ENCODE assay signal across 8 cellular contexts in genomic region chr5:134561871-134562296, GRCh38. TPM values are rescaled to one million over a fixed set of nuclear protein-coding genes. Genes with fewer than 3 reads are reported as not detected.
A peak's percentile ranks its signal among the peaks of the same experiment; 100 is the strongest.
DNase-seq lines count a peak whose midpoint lies in the region; ATAC-seq, FAIRE-seq and TF ChIP-seq lines count a peak whose summit lies in the region.

No MANE protein-coding gene starts in this region.

- peaks cover 19% of the 10 kb centered on the region for H3K4me1 Mint-ChIP-seq in HFFc6 (ENCODE audit: low read depth)

- no peak for FAIRE-seq in GM12892 (lab: Jason Lieb, UNC)

- no peak overlapping the region for H3K4me3 ChIP-seq in body of pancreas

- TF ChIP-seq POLR2A in body of pancreas (IDR thresholded peaks at IDR 0.05) (no peak), GM12892 (IDR thresholded peaks at IDR 0.05; ENCODE audit: low read depth, low read length) (no peak)

- peaks cover 33% of the 10 kb centered on the region for H3K36me3 Mint-ChIP-seq in HFFc6 (ENCODE audit: low read depth)

- H3K4me1 ChIP-seq in body of pancreas = no peaks in the 10 kb centered on the region

- peaks cover 2% of the 10 kb centered on the region for H3K27me3 Mint-ChIP-seq in HFFc6 (ENCODE audit: insufficient read depth)

- TF ChIP-seq CTCF in HFFc6 (IDR thresholded peaks at IDR 0.05) (peak; percentile 73), body of pancreas (IDR thresholded peaks at IDR 0.05) (peak in 1 of 7 experiments; percentile 6)

- no peak overlapping the region for H3K4me3 Mint-ChIP-seq in HFFc6

- peak; percentile 71 for DNase-seq in COLO829 (ENCODE audit: low spot score)
- peak; percentile 44 for DNase-seq in HFFc6
- peak in 2 of 4 donors; percentile 33 to 52 for DNase-seq in body of pancreas
- DNase-seq in lung microvascular endothelial cell (ENCODE audit: low read depth in 2 of 2) = peak; percentile 55 to 99
- no peak for DNase-seq in NCI-H146 treated with DMSO at 0.1 percent for 48 hours (lab: John Stamatoyannopoulos, UW; ENCODE audit: unreplicated experiment)
- no peak for DNase-seq in amygdala (lab: John Stamatoyannopoulos, UW)
- DNase-seq in caudate nucleus (lab: John Stamatoyannopoulos, UW) = no peak
- DNase-seq in GM12892 (ENCODE audit: insufficient read length) = no peak

- H3K27ac ChIP-seq in body of pancreas (no peak overlapping the region), caudate nucleus (ENCODE audit: low read depth, low read length) (no peak overlapping the region)

- H3K36me3 ChIP-seq in body of pancreas (replicated peaks in 1 of 2; ENCODE audit: insufficient read depth in 1 of 2, low read depth in 2 of 2) = peaks cover 42 to 60% of the 10 kb centered on the region in 2 donors

- H3K9me3 ChIP-seq in body of pancreas = no peaks in the 10 kb centered on the region

- H3K27ac Mint-ChIP-seq in HFFc6 = peak overlapping the region; percentile 74

- H3K27me3 ChIP-seq in body of pancreas = no peaks in the 10 kb centered on the region

- intact Hi-C loops in body of pancreas (cut with DNase I) = no loop called here

- no peaks in the 10 kb centered on the region for H3K9me3 Mint-ChIP-seq in HFFc6

- ATAC-seq in body of pancreas = peak; percentile 19

- 54 to 63% methylated on average over 2 to 9 of the region's 9 CpGs for WGBS in body of pancreas, 2 donors

RNA-seq across cellular contexts. Expression of gene JADE2, which starts 36.4 kb away (rescaled TPM):
- 10 to 100 TPM; 32.8 to 41.0 (median 39.6) TPM for total RNA-seq in HFFc6 (2021; fragmentation: NEBNext Ultra II Directional; extraction: Animal tissue kit (Norgen Biotek cat#: 25700))
- total RNA-seq in body of pancreas = 10 to 100 TPM; 28.0 to 41.0 TPM
- total RNA-seq in lung microvascular endothelial cell = 11.8 and 17.5 TPM in 2 replicates
- 18.1 TPM for polyA plus RNA-seq in GM12892 (2012; ENCODE audit: missing spikeins)

Comparison
In these comparisons a context has a peak if more than half of its experiments do, and no peak if none do; other contexts are left out.
1. DNase-seq: peak in COLO829 (single experiment), HFFc6 (single experiment) and lung microvascular endothelial cell (2 of 2); none in NCI-H146 treated with DMSO at 0.1 percent for 48 hours (single experiment), amygdala (0 of 56), caudate nucleus (0 of 61) and GM12892 (single experiment).